ENCODE assay signal across 8 cellular contexts in genomic region chr13:98478134-98479129, GRCh38.
A peak's percentile ranks its signal among the peaks of the same experiment; 100 is the strongest.
DNase-seq lines count a peak whose midpoint lies in the region; ATAC-seq lines count a peak whose summit lies in the region.

No MANE protein-coding gene starts in this region.

- peak overlapping the region; percentile 50 for H3K4me3 Mint-ChIP-seq in central memory CD8-positive, alpha-beta T cell

- no peaks in the 10 kb centered on the region for H3K27me3 Mint-ChIP-seq in central memory CD8-positive, alpha-beta T cell

- no peaks in the 10 kb centered on the region for H3K9me3 ChIP-seq in KOPT-K1 (ENCODE audit: insufficient read depth, low read length, poor library complexity, severe bottlenecking)

- H3K27ac Mint-ChIP-seq in central memory CD8-positive, alpha-beta T cell (ENCODE audit: low read depth), result peak overlapping the region; percentile 88

- peaks cover 30% of the 10 kb centered on the region for H3K36me3 ChIP-seq in KOPT-K1 (ENCODE audit: insufficient read depth, low read length)

- no peaks in the 10 kb centered on the region for H3K9me3 Mint-ChIP-seq in central memory CD8-positive, alpha-beta T cell

- H3K36me3 Mint-ChIP-seq in central memory CD8-positive, alpha-beta T cell (ENCODE audit: insufficient read depth), result peaks cover 22% of the 10 kb centered on the region

- ATAC-seq in GM21423 (IDR thresholded peaks at IDR 0.05; ENCODE audit: unreplicated experiment), result peak; percentile 35
- no peak for ATAC-seq in central memory CD8-positive, alpha-beta T cell (replicated peaks; ENCODE audit: extremely low read depth, poor library complexity, severe bottlenecking)

- peaks cover 57% of the 10 kb centered on the region for H3K4me1 Mint-ChIP-seq in central memory CD8-positive, alpha-beta T cell

- H3K27ac ChIP-seq in KOPT-K1 (ENCODE audit: low read depth, low read length, poor library complexity, severe bottlenecking), result peak overlapping the region; percentile 32
- no peak overlapping the region for H3K27ac ChIP-seq in substantia nigra (ENCODE audit: low read depth, low read length, poor library complexity, severe bottlenecking)

- peak; percentile 68 for DNase-seq in EL
- no peak for DNase-seq in central memory CD8-positive, alpha-beta T cell (ENCODE audit: low spot score in 2 of 2)
- peak; percentile 37 to 49 for DNase-seq in stimulated activated CD8-positive, alpha-beta memory T cell treated with anti-CD3 and anti-CD28 coated beads, Interleukin-7, amount 100 ng/mL, for 48 hours (ENCODE audit: extremely low read depth in 1 of 2, low read depth in 1 of 2)
- DNase-seq in substantia nigra (lab: John Stamatoyannopoulos, UW), result no peak
- no peak for DNase-seq in NCI-H345 (lab: John Stamatoyannopoulos, UW)
- DNase-seq in NCI-H187 (lab: John Stamatoyannopoulos, UW), result no peak

Comparison
In these comparisons a context has a peak if more than half of its experiments do, and no peak if none do; other contexts are left out.
1. DNase-seq: peak in EL (single experiment) and stimulated activated CD8-positive, alpha-beta memory T cell treated with anti-CD3 and anti-CD28 coated beads, Interleukin-7, amount 100 ng/mL, for 48 hours (2 of 2); none in central memory CD8-positive, alpha-beta T cell (0 of 2), substantia nigra (0 of 49), NCI-H345 (single experiment) and NCI-H187 (0 of 2).